Comparison of ENCODE assay signal across 9 cellular contexts in genomic region chr12:109888179-109889020, GRCh38. TPM values are rescaled to one million over a fixed set of nuclear protein-coding genes. Genes with fewer than 3 reads are reported as not detected.
DNase-seq lines count a peak whose midpoint lies in the region; ATAC-seq, FAIRE-seq and TF ChIP-seq lines count a peak whose summit lies in the region.
"Had no signal": no experiment of that assay in that cellular context is flagged by ENCODE, and none has a peak within 500 bp of the region (broad histone marks: within the 10 kb centered on the region; RNA-seq: fewer than 3 reads in every experiment).

No MANE protein-coding gene starts in this region.

- H3K4me3 ChIP-seq in colonic mucosa (no peak overlapping the region), neuronal stem cell (ENCODE audit: low read length in 2 of 2) (no peak overlapping the region)

- no peak overlapping the region for H3K23ac ChIP-seq in neuronal stem cell (ENCODE audit: low read depth, low read length, poor library complexity)

- no peak overlapping the region for H3K18ac ChIP-seq in neuronal stem cell (ENCODE audit: low read length)

- H2AK5ac ChIP-seq in neuronal stem cell (ENCODE audit: low read depth, low read length): no peak overlapping the region

- peak overlapping the region; percentile 52 for H3K27ac ChIP-seq in colonic mucosa
- H3K27ac ChIP-seq in neuronal stem cell (replicated peaks; ENCODE audit: low read length): no peak overlapping the region

- H2AFZ ChIP-seq in neuronal stem cell (ENCODE audit: low read length): no peak overlapping the region

- H3K79me1 ChIP-seq in neuronal stem cell (ENCODE audit: low read depth, low read length): no peaks in the 10 kb centered on the region

- intact Hi-C loops in colonic mucosa (cut with DNase I): no loop called here

- no peak overlapping the region for H4K8ac ChIP-seq in neuronal stem cell (ENCODE audit: low read depth, low read length)

- H3K9me3 ChIP-seq in colonic mucosa (no peaks in the 10 kb centered on the region), neuronal stem cell (replicated peaks in 1 of 2; ENCODE audit: control insufficient read depth in 2 of 2, insufficient read depth in 1 of 2, low read depth in 1 of 2, low read length in 2 of 2) (no peaks in the 10 kb centered on the region)

- no peak for TF ChIP-seq CTCF in colonic mucosa (IDR thresholded peaks at IDR 0.05)
- TF ChIP-seq CTCF in omental fat pad (IDR thresholded peaks at IDR 0.05): no peak

- H2BK15ac ChIP-seq in neuronal stem cell (ENCODE audit: low read length): no peak overlapping the region

- DNase-seq in GM18507 (ENCODE audit: extremely low spot score, insufficient read length, low read depth) (no peak), OCI-M1 (lab: John Stamatoyannopoulos, UW) (peak; percentile 42), colonic mucosa (no peak), omental fat pad (ENCODE audit: low spot score) (no peak), DMS114 treated with DMSO at 0.1 percent for 48 hours (lab: John Stamatoyannopoulos, UW; ENCODE audit: unreplicated experiment) (no peak), left lobe of liver (ENCODE audit: low spot score) (no peak), neuronal stem cell (ENCODE audit: low spot score) (no peak), OCI-M2 (lab: John Stamatoyannopoulos, UW; ENCODE audit: unreplicated experiment) (no peak)

- H3K36me3 ChIP-seq in colonic mucosa: no peaks in the 10 kb centered on the region
- H3K36me3 ChIP-seq in neuronal stem cell (replicated peaks in 1 of 2; ENCODE audit: control insufficient read depth in 2 of 2, insufficient read depth in 2 of 2, low read length in 2 of 2): no peaks in the 10 kb centered on the region

- no peak overlapping the region for H2BK5ac ChIP-seq in neuronal stem cell (ENCODE audit: low read length)

- peak; percentile 79 for FAIRE-seq in GM18507 (lab: Jason Lieb, UNC)

- no peak overlapping the region for H3K4me2 ChIP-seq in neuronal stem cell (ENCODE audit: insufficient read depth, low read length, poor library complexity, severe bottlenecking)

- H3K27me3 ChIP-seq in colonic mucosa (no peaks in the 10 kb centered on the region), neuronal stem cell (ENCODE audit: control insufficient read depth in 3 of 3, insufficient read depth in 3 of 3, low read depth in 1 of 3, low read length in 3 of 3) (peaks cover 0 to 10% (median 0%) of the 10 kb centered on the region in 3 experiments)

- no peak overlapping the region for H3K14ac ChIP-seq in neuronal stem cell (ENCODE audit: low read length)

- no CpG with 5 or more reads among the region's 12 CpGs for WGBS in neuronal stem cell (ENCODE audit: extremely low coverage in 2 of 2, insufficient read length in 2 of 2, insufficient replicate concordance in 1 of 2), 2 donors

- no peak overlapping the region for H4K91ac ChIP-seq in neuronal stem cell (ENCODE audit: low read depth, low read length, poor library complexity)

- ATAC-seq in omental fat pad (ENCODE audit: low FRiP score): peak; percentile 92
- ATAC-seq in left lobe of liver: no peak

- H3K9ac ChIP-seq in colonic mucosa (ENCODE audit: low read depth in 2 of 2, low read length in 2 of 2): no peak overlapping the region
- H3K9ac ChIP-seq in neuronal stem cell (ENCODE audit: low read depth, low read length, poor library complexity): no peak overlapping the region

- H2BK12ac ChIP-seq in neuronal stem cell (ENCODE audit: low read length): no peak overlapping the region

- no peak overlapping the region for H3K4ac ChIP-seq in neuronal stem cell (ENCODE audit: low read length)

- H2BK120ac ChIP-seq in neuronal stem cell (ENCODE audit: low read depth, low read length): no peak overlapping the region

- no peaks in the 10 kb centered on the region for H3K4me1 ChIP-seq in colonic mucosa
- peaks cover 0 to 2% of the 10 kb centered on the region in 2 donors for H3K4me1 ChIP-seq in neuronal stem cell (ENCODE audit: control insufficient read depth in 2 of 2, insufficient read depth in 1 of 2, low read depth in 1 of 2, low read length in 2 of 2)

RNA-seq across cellular contexts. Expression of gene GLTP, which starts 8.1 kb away (rescaled TPM):
- total RNA-seq in colonic mucosa (10 to 100 TPM; 72.0 to 76.3 TPM), omental fat pad (10 to 100 TPM; 28.5 to 42.7 (median 36.5) TPM), left lobe of liver (8.8 TPM)
- polyA plus RNA-seq in neuronal stem cell (2013, experiment 1 of 2): 23.7 TPM
- polyA plus RNA-seq in neuronal stem cell (2013, experiment 2 of 2): 24.7 TPM

RNA-seq across cellular contexts. Expression of gene TCHP, which starts 11.7 kb away (rescaled TPM):
- 10 to 100 TPM; 11.4 to 27.0 TPM for total RNA-seq in colonic mucosa
- 10 to 100 TPM in 3 of 4 donors, 1 to 10 TPM in 1; 7.0 to 30.1 (median 12.1) TPM for total RNA-seq in omental fat pad
- 7.7 TPM for total RNA-seq in left lobe of liver
- polyA plus RNA-seq in neuronal stem cell (2013, experiment 1 of 2): 17.3 TPM
- 17.6 TPM for polyA plus RNA-seq in neuronal stem cell (2013, experiment 2 of 2)

RNA-seq across cellular contexts. Expression of gene TRPV4, which starts 55.2 kb away (rescaled TPM):
- under 1 TPM; 0.10 to 0.32 TPM for total RNA-seq in colonic mucosa
- total RNA-seq in omental fat pad: 1 to 10 TPM; 1.2 to 2.4 (median 1.6) TPM
- total RNA-seq in left lobe of liver: 6.7 TPM
- 3.5 TPM for polyA plus RNA-seq in neuronal stem cell (2013, experiment 1 of 2)
- polyA plus RNA-seq in neuronal stem cell (2013, experiment 2 of 2): 3.6 TPM
- total RNA-seq: T-helper 1 cell treated with Interleukin-12 subunit alpha and Interleukin-12 subunit beta and Interleukin-4 antibody, amounts not matched to agents 30 ng/mL and 1 ng/mL, for 36 hours had no signal
